ENCODE assay signal across 16 cellular contexts in genomic region chr7:2689343-2689847, GRCh38. TPM values are rescaled to one million over a fixed set of nuclear protein-coding genes. Genes with fewer than 3 reads are reported as not detected.
DNase-seq lines count a peak whose midpoint lies in the region; ATAC-seq and TF ChIP-seq lines count a peak whose summit lies in the region.
"Had no signal": no experiment of that assay in that cellular context is flagged by ENCODE, and none has a peak within 500 bp of the region (broad histone marks: within the 10 kb centered on the region; RNA-seq: fewer than 3 reads in every experiment).

No MANE protein-coding gene starts in this region.

- CTCF ChIA-PET in activated CD8-positive, alpha-beta T cell treated with anti-CD3 and anti-CD28 coated beads, Interleukin-2, amount 10 ng/mL, durations not matched to agents 7 days and 5 days (lab: Charles Lee) = interaction anchor here (1.1 to 2.2 kb wide), 5 partner anchors 8 to 221 kb away, joined by 3 to 19 read pairs (median 8); no protein-coding TSS in a partner anchor

- H4K8ac ChIP-seq in neuronal stem cell (ENCODE audit: low read depth, low read length) = no peak overlapping the region

- H4K20me1 ChIP-seq in BLaER1 treated with 17β-estradiol and CSF1 and Interleukin-3, amounts not matched to agents 10 nM and 100 nM = peaks cover 0 to 37% (median 13%) of the 10 kb centered on the region in 11 experiments; a peak in 12 of 22 replicates
- no peaks in the 10 kb centered on the region for H4K20me1 ChIP-seq in GM23248 (ENCODE audit: insufficient read depth)
- no peaks in the 10 kb centered on the region for H4K20me1 ChIP-seq in SU-DHL-6 (ENCODE audit: low read depth, low read length)

- peak overlapping the region; percentile 64 to 87 (median 76) for H3K4me2 ChIP-seq in BLaER1 treated with 17β-estradiol and CSF1 and Interleukin-3, amounts not matched to agents 10 nM and 100 nM
- H3K4me2 ChIP-seq in GM23248 (ENCODE audit: unreplicated experiment) (peak overlapping the region; percentile 59), SU-DHL-6 (ENCODE audit: low read depth, low read length, poor library complexity, severe bottlenecking) (peak overlapping the region; percentile 16), neuronal stem cell (ENCODE audit: insufficient read depth, low read length, poor library complexity, severe bottlenecking) (no peak overlapping the region)

- H3K27ac ChIP-seq in BLaER1 treated with 17β-estradiol and CSF1 and Interleukin-3, amounts not matched to agents 10 nM and 100 nM = no peak overlapping the region
- no peak overlapping the region for H3K27ac ChIP-seq in GM23248
- no peak overlapping the region for H3K27ac ChIP-seq in SU-DHL-6 (ENCODE audit: low read depth, low read length)
- H3K27ac ChIP-seq in neuronal stem cell (replicated peaks; ENCODE audit: low read length) = no peak overlapping the region
- H3K27ac ChIP-seq: prostate gland had no signal

- H2BK5ac ChIP-seq in neuronal stem cell (ENCODE audit: low read length) = peak overlapping the region; percentile 75

- peaks cover 53 to 73% (median 61%) of the 10 kb centered on the region in 10 experiments for H3K4me1 ChIP-seq in BLaER1 treated with 17β-estradiol and CSF1 and Interleukin-3, amounts not matched to agents 10 nM and 100 nM
- peaks cover 4% of the 10 kb centered on the region; the same call in 1 of the 2 replicates for H3K4me1 ChIP-seq in GM23248 (ENCODE audit: insufficient read depth)
- H3K4me1 ChIP-seq in neuronal stem cell (ENCODE audit: control insufficient read depth in 2 of 2, insufficient read depth in 1 of 2, low read depth in 1 of 2, low read length in 2 of 2) = peaks cover 6 to 8% of the 10 kb centered on the region in 2 donors
- H3K4me1 ChIP-seq: prostate gland had no signal

- peak overlapping the region; percentile 62; the same call in 1 of the 2 replicates for H2AFZ ChIP-seq in GM23248
- H2AFZ ChIP-seq in SU-DHL-6 (ENCODE audit: low read depth, low read length, severe bottlenecking) = no peak overlapping the region
- no peak overlapping the region for H2AFZ ChIP-seq in neuronal stem cell (ENCODE audit: low read length)

- H3K18ac ChIP-seq in neuronal stem cell (ENCODE audit: low read length) = peak overlapping the region; percentile 7

- H3K9ac ChIP-seq in BLaER1 treated with 17β-estradiol and CSF1 and Interleukin-3, amounts not matched to agents 10 nM and 100 nM = no peak overlapping the region
- peak overlapping the region; percentile 67; the same call in 1 of the 2 replicates for H3K9ac ChIP-seq in GM23248
- no peak overlapping the region for H3K9ac ChIP-seq in SU-DHL-6 (ENCODE audit: low read length)
- H3K9ac ChIP-seq in neuronal stem cell (ENCODE audit: low read depth, low read length, poor library complexity) = no peak overlapping the region

- peaks cover 44% of the 10 kb centered on the region for H3K27me3 Mint-ChIP-seq in activated CD8-positive, alpha-beta T cell treated with anti-CD3 and anti-CD28 coated beads, Interleukin-2, amount 10 ng/mL, durations not matched to agents 7 days and 5 days (ENCODE audit: low read depth)

- in situ Hi-C loops in GM23248 (cut with MboI) = loop anchor here (25.0 kb wide), 1 partner anchor 227 kb away; no protein-coding TSS in a partner anchor

- 72 to 78% methylated on average over 15 to 16 of the region's 16 CpGs for WGBS in GM23248 (ENCODE audit: low coverage in 1 of 2, low lambda C conversion rate in 2 of 2, missing lambda C conversion rate in 2 of 2), 2 experiments
- WGBS in neuronal stem cell (ENCODE audit: extremely low coverage in 2 of 2, insufficient read length in 2 of 2, insufficient replicate concordance in 1 of 2), 2 donors = no CpG with 5 or more reads among the region's 16 CpGs

- peaks cover 22% of the 10 kb centered on the region for H3K4me1 Mint-ChIP-seq in activated CD8-positive, alpha-beta T cell treated with anti-CD3 and anti-CD28 coated beads, Interleukin-2, amount 10 ng/mL, durations not matched to agents 7 days and 5 days (ENCODE audit: low read depth)

- H3K79me1 ChIP-seq in neuronal stem cell (ENCODE audit: low read depth, low read length) = peaks cover 1% of the 10 kb centered on the region

- POLR2A ChIA-PET in activated CD8-positive, alpha-beta T cell treated with anti-CD3 and anti-CD28 coated beads, Interleukin-2, amount 10 ng/mL, durations not matched to agents 7 days and 5 days (lab: Charles Lee) = interaction anchor here (1.1 to 2.1 kb wide), 2 partner anchors 10 to 21 kb away, joined by 3 to 8 read pairs; no protein-coding TSS in a partner anchor

- H2BK120ac ChIP-seq in neuronal stem cell (ENCODE audit: low read depth, low read length) = no peak overlapping the region

- peak overlapping the region; percentile 43 for H3K23ac ChIP-seq in neuronal stem cell (ENCODE audit: low read depth, low read length, poor library complexity)

- peak overlapping the region; percentile 99 for H2AK5ac ChIP-seq in neuronal stem cell (ENCODE audit: low read depth, low read length)

- peaks cover 51 to 57% (median 54%) of the 10 kb centered on the region in 11 experiments for H3K27me3 ChIP-seq in BLaER1 treated with 17β-estradiol and CSF1 and Interleukin-3, amounts not matched to agents 10 nM and 100 nM
- no peaks in the 10 kb centered on the region for H3K27me3 ChIP-seq in GM23248 (replicated peaks; ENCODE audit: insufficient read depth)
- no peaks in the 10 kb centered on the region for H3K27me3 ChIP-seq in SU-DHL-6 (ENCODE audit: low read length)
- H3K27me3 ChIP-seq in neuronal stem cell (ENCODE audit: control insufficient read depth in 3 of 3, insufficient read depth in 3 of 3, low read depth in 1 of 3, low read length in 3 of 3) = peaks cover 15 to 56% (median 32%) of the 10 kb centered on the region in 3 experiments

- H3K9me3 Mint-ChIP-seq in activated CD8-positive, alpha-beta T cell treated with anti-CD3 and anti-CD28 coated beads, Interleukin-2, amount 10 ng/mL, durations not matched to agents 7 days and 5 days (ENCODE audit: insufficient read depth) = no peaks in the 10 kb centered on the region
- H3K9me3 Mint-ChIP-seq: activated T-cell treated with anti-CD3 and anti-CD28 coated beads, Interleukin-2, amount 50 U/mL, for 72 hours; stimulated activated naive CD8-positive, alpha-beta T cell treated with anti-CD3 and anti-CD28 coated beads, Interleukin-15, Interleukin-2, amounts not matched to agents 100 ng/mL and 50 ng/mL, for 24 hours had no signal

- H3K9me2 ChIP-seq in GM23248 (ENCODE audit: insufficient read depth) (no peaks in the 10 kb centered on the region), SU-DHL-6 (replicated peaks; ENCODE audit: insufficient read depth, low read length) (no peaks in the 10 kb centered on the region)

- no peaks in the 10 kb centered on the region for H3K36me3 Mint-ChIP-seq in activated CD8-positive, alpha-beta T cell treated with anti-CD3 and anti-CD28 coated beads, Interleukin-2, amount 10 ng/mL, durations not matched to agents 7 days and 5 days (ENCODE audit: low read depth)

- no peak overlapping the region for H3K4me3 Mint-ChIP-seq in activated CD8-positive, alpha-beta T cell treated with anti-CD3 and anti-CD28 coated beads, Interleukin-2, amount 10 ng/mL, durations not matched to agents 7 days and 5 days

- H3K36me3 ChIP-seq in BLaER1 treated with 17β-estradiol and CSF1 and Interleukin-3, amounts not matched to agents 10 nM and 100 nM = no peaks in the 10 kb centered on the region
- H3K36me3 ChIP-seq in GM23248 (ENCODE audit: low read depth) (no peaks in the 10 kb centered on the region), SU-DHL-6 (ENCODE audit: low read length) (no peaks in the 10 kb centered on the region), neuronal stem cell (replicated peaks in 1 of 2; ENCODE audit: control insufficient read depth in 2 of 2, insufficient read depth in 2 of 2, low read length in 2 of 2) (no peaks in the 10 kb centered on the region)
- H3K36me3 ChIP-seq: prostate gland had no signal

- H3K4ac ChIP-seq in neuronal stem cell (ENCODE audit: low read length) = no peak overlapping the region

- H3K14ac ChIP-seq in neuronal stem cell (ENCODE audit: low read length) = no peak overlapping the region

- peak overlapping the region in 2 of 10 experiments; percentile 6 to 44; a peak in 1 of 20 replicates for H3K4me3 ChIP-seq in BLaER1 treated with 17β-estradiol and CSF1 and Interleukin-3, amounts not matched to agents 10 nM and 100 nM
- H3K4me3 ChIP-seq in GM23248 (peak overlapping the region; percentile 65), SU-DHL-6 (ENCODE audit: insufficient read depth, low read length, poor library complexity, severe bottlenecking) (no peak overlapping the region), neuronal stem cell (ENCODE audit: low read length in 2 of 2) (peak overlapping the region in 1 of 2 donors; percentile 21)
- H3K4me3 ChIP-seq: prostate gland had no signal

- H3F3A ChIP-seq in GM23248 (ENCODE audit: insufficient read depth) (peaks cover 6% of the 10 kb centered on the region; the same call in 1 of the 2 replicates), SU-DHL-6 (ENCODE audit: insufficient read depth) (no peaks in the 10 kb centered on the region)

- DNase-seq in GM23248 = no peak
- no peak for DNase-seq in neuronal stem cell (ENCODE audit: low spot score)
- DNase-seq in activated CD8-positive, alpha-beta T cell treated with anti-CD3 and anti-CD28 coated beads, Interleukin-2, amount 10 ng/mL, durations not matched to agents 7 days and 5 days = no peak
- no peak for DNase-seq in occipital lobe (lab: John Stamatoyannopoulos, UW)
- DNase-seq: activated CD4-positive, alpha-beta T cell treated with anti-CD3 and anti-CD28 coated beads, Interleukin-2, amount 50 U/mL, for 4 hours; activated T-cell treated with anti-CD3 and anti-CD28 coated beads, Interleukin-2, amount 50 U/mL, for 72 hours; KG1; left colon; NCI-H1105 treated with DMSO at 0.1 percent for 48 hours; SW 1271 had no signal

- no peak overlapping the region for H3K27ac Mint-ChIP-seq in activated CD8-positive, alpha-beta T cell treated with anti-CD3 and anti-CD28 coated beads, Interleukin-2, amount 10 ng/mL, durations not matched to agents 7 days and 5 days
- H3K27ac Mint-ChIP-seq: activated T-cell treated with anti-CD3 and anti-CD28 coated beads, Interleukin-2, amount 50 U/mL, for 72 hours; stimulated activated naive CD8-positive, alpha-beta T cell treated with anti-CD3 and anti-CD28 coated beads, Interleukin-15, Interleukin-2, amounts not matched to agents 100 ng/mL and 50 ng/mL, for 24 hours had no signal

- H3K9me3 ChIP-seq in BLaER1 treated with 17β-estradiol and CSF1 and Interleukin-3, amounts not matched to agents 10 nM and 100 nM (replicated peaks in 1 of 11) = no peaks in the 10 kb centered on the region
- no peaks in the 10 kb centered on the region for H3K9me3 ChIP-seq in GM23248 (ENCODE audit: low read depth)
- H3K9me3 ChIP-seq in SU-DHL-6 (ENCODE audit: insufficient read depth, low read length) = no peaks in the 10 kb centered on the region
- peaks cover 0 to 2% of the 10 kb centered on the region in 2 donors for H3K9me3 ChIP-seq in neuronal stem cell (replicated peaks in 1 of 2; ENCODE audit: control insufficient read depth in 2 of 2, insufficient read depth in 1 of 2, low read depth in 1 of 2, low read length in 2 of 2)
- H3K9me3 ChIP-seq: prostate gland had no signal

- H4K91ac ChIP-seq in neuronal stem cell (ENCODE audit: low read depth, low read length, poor library complexity) = peak overlapping the region; percentile 92

- peak overlapping the region; percentile 10 for H2BK12ac ChIP-seq in neuronal stem cell (ENCODE audit: low read length)

- ATAC-seq in HG02870 (IDR thresholded peaks at IDR 0.05; ENCODE audit: unreplicated experiment) (no peak), HG03460 (IDR thresholded peaks at IDR 0.05; ENCODE audit: unreplicated experiment) (no peak)
- ATAC-seq in activated CD8-positive, alpha-beta T cell treated with anti-CD3 and anti-CD28 coated beads, Interleukin-2, amount 10 ng/mL, durations not matched to agents 7 days and 5 days = no peak
- ATAC-seq: left colon had no signal

- no peaks in the 10 kb centered on the region for H3K79me2 ChIP-seq in GM23248 (ENCODE audit: insufficient read depth)
- no peaks in the 10 kb centered on the region for H3K79me2 ChIP-seq in SU-DHL-6 (ENCODE audit: insufficient read depth, low read length)

- no peak for TF ChIP-seq CTCF in SU-DHL-6 (IDR thresholded peaks at IDR 0.05; ENCODE audit: insufficient read depth, low read length, poor library complexity, severe bottlenecking)

- peak overlapping the region; percentile 64 for H2BK15ac ChIP-seq in neuronal stem cell (ENCODE audit: low read length)

RNA-seq across cellular contexts. Expression of gene AMZ1, which starts 1.4 kb away (rescaled TPM):
- 3.4 and 4.4 TPM in 2 replicates for total RNA-seq in GM23248 (2014; rRNA removed; shearing (Covaris generic))
- 5.9 TPM in 2 replicates for polyA plus RNA-seq in GM23248 (2016; fragmentation: Nextera tagmentation; extraction: Ambion mirVana)
- 0.04 TPM for polyA plus RNA-seq in neuronal stem cell (2013, experiment 1 of 2)
- polyA plus RNA-seq in neuronal stem cell (2013, experiment 2 of 2) = 0.01 TPM
- not detected for total RNA-seq in activated CD8-positive, alpha-beta T cell treated with anti-CD3 and anti-CD28 coated beads, Interleukin-2, amount 10 ng/mL, durations not matched to agents 7 days and 5 days
- 2.2 TPM for total RNA-seq in occipital lobe

RNA-seq across cellular contexts. Expression of gene TTYH3, which starts 57.6 kb away (rescaled TPM):
- 25.3 and 33.6 TPM in 2 replicates for total RNA-seq in GM23248 (2014; rRNA removed; shearing (Covaris generic))
- polyA plus RNA-seq in GM23248 (2016; fragmentation: Nextera tagmentation; extraction: Ambion mirVana) = 43.5 and 46.0 TPM in 2 replicates
- 136 TPM for polyA plus RNA-seq in neuronal stem cell (2013, experiment 1 of 2)
- polyA plus RNA-seq in neuronal stem cell (2013, experiment 2 of 2) = 133 TPM
- total RNA-seq in activated CD8-positive, alpha-beta T cell treated with anti-CD3 and anti-CD28 coated beads, Interleukin-2, amount 10 ng/mL, durations not matched to agents 7 days and 5 days = 10 to 100 TPM; 37.0 to 37.7 TPM
- total RNA-seq in occipital lobe = 31.5 TPM
